8 cellular contexts compared by ENCODE assay signal in genomic region chr5:43007911-43008368, GRCh38. TPM values are rescaled to one million over a fixed set of nuclear protein-coding genes. Genes with fewer than 3 reads are reported as not detected.
DNase-seq lines count a peak whose midpoint lies in the region; ATAC-seq and TF ChIP-seq lines count a peak whose summit lies in the region.

No MANE protein-coding gene starts in this region.

- ATAC-seq in HG02678 (IDR thresholded peaks at IDR 0.05; ENCODE audit: unreplicated experiment), result peak; percentile 46

- H3K9me3 ChIP-seq in right atrium auricular region, result no peaks in the 10 kb centered on the region
- H3K9me3 ChIP-seq in sigmoid colon, result no peaks in the 10 kb centered on the region

- no peaks in the 10 kb centered on the region for H3K27me3 Mint-ChIP-seq in activated naive CD8-positive, alpha-beta T cell treated with anti-CD3 and anti-CD28 coated beads for 36 hours

- H3K4me1 ChIP-seq in right atrium auricular region (peaks cover 0 to 3% of the 10 kb centered on the region in 2 donors), sigmoid colon (peaks cover 0 to 19% (median 6%) of the 10 kb centered on the region in 4 donors)

- H3K9me3 Mint-ChIP-seq in activated naive CD8-positive, alpha-beta T cell treated with anti-CD3 and anti-CD28 coated beads for 36 hours, result no peaks in the 10 kb centered on the region

- 1% methylated on average over 25 of the region's 25 CpGs for WGBS in sigmoid colon, 2 donors

- peaks cover 29% of the 10 kb centered on the region for H3K4me1 Mint-ChIP-seq in activated naive CD8-positive, alpha-beta T cell treated with anti-CD3 and anti-CD28 coated beads for 36 hours

- H3K36me3 Mint-ChIP-seq in activated naive CD8-positive, alpha-beta T cell treated with anti-CD3 and anti-CD28 coated beads for 36 hours, result no peaks in the 10 kb centered on the region

- TF ChIP-seq POLR2A in sigmoid colon (IDR thresholded peaks at IDR 0.05), result no peak

- intact Hi-C loops in sigmoid colon (cut with DNase I), result loop anchor here (5.0 kb wide), 1 partner anchor 34 kb away; the partner anchor contains the start of gene ANXA2R

- TF ChIP-seq CTCF in GM13976 (IDR thresholded peaks at IDR 0.05; ENCODE audit: borderline replicate concordance, control extremely low read depth, extremely low read depth, insufficient read depth, missing control alignments) (no peak), right atrium auricular region (IDR thresholded peaks at IDR 0.05) (no peak), sigmoid colon (IDR thresholded peaks at IDR 0.05) (no peak)

- peak; percentile 73 for DNase-seq in GM13976 (ENCODE audit: low spot score)
- DNase-seq in NCI-H128 (lab: John Stamatoyannopoulos, UW; ENCODE audit: unreplicated experiment), result peak; percentile 67
- DNase-seq in SKM-1 treated with dmso at 0.1 percent for 144 hours (lab: John Stamatoyannopoulos, UW; ENCODE audit: unreplicated experiment), result peak; percentile 95
- peak; percentile 84 for DNase-seq in activated naive CD8-positive, alpha-beta T cell treated with anti-CD3 and anti-CD28 coated beads for 36 hours
- DNase-seq in right atrium auricular region (ENCODE audit: low spot score), result peak; percentile 74
- peak; percentile 78 for DNase-seq in sigmoid colon
- no peak for DNase-seq in superior temporal gyrus (ENCODE audit: extremely low spot score)

- H3K36me3 ChIP-seq in right atrium auricular region, result no peaks in the 10 kb centered on the region
- no peaks in the 10 kb centered on the region for H3K36me3 ChIP-seq in sigmoid colon

- peak overlapping the region; percentile 88 for H3K4me3 Mint-ChIP-seq in activated naive CD8-positive, alpha-beta T cell treated with anti-CD3 and anti-CD28 coated beads for 36 hours

- H3K4me3 ChIP-seq in right atrium auricular region (peak overlapping the region; percentile 28 to 47), sigmoid colon (peak overlapping the region; percentile 23 to 48 (median 42))

- H3K27ac ChIP-seq in right atrium auricular region (peak overlapping the region; percentile 78 to 84), sigmoid colon (peak overlapping the region; percentile 73 to 81 (median 80))

- peak overlapping the region; percentile 96 for H3K27ac Mint-ChIP-seq in activated naive CD8-positive, alpha-beta T cell treated with anti-CD3 and anti-CD28 coated beads for 36 hours

- H3K27me3 ChIP-seq in right atrium auricular region, result peaks cover 11 to 24% of the 10 kb centered on the region in 2 donors
- H3K27me3 ChIP-seq in sigmoid colon, result peaks cover 23 to 79% (median 47%) of the 10 kb centered on the region in 3 donors

- in situ Hi-C loops in GM13976 (cut with MboI; ENCODE audit: low sequenced_read_pairs, unreplicated experiment), result no loop called here

- no peak for TF ChIP-seq EP300 in sigmoid colon (IDR thresholded peaks at IDR 0.05)

RNA-seq across cellular contexts. Expression of gene ANXA2R, which starts 32.2 kb away (rescaled TPM):
- 1 to 10 TPM; 8.5 to 9.9 TPM for total RNA-seq in activated naive CD8-positive, alpha-beta T cell treated with anti-CD3 and anti-CD28 coated beads for 36 hours
- total RNA-seq in right atrium auricular region (under 1 TPM in 1 of 2 donors, not detected in 1; 0.63 TPM), sigmoid colon (1 to 10 TPM; 1.8 to 4.4 (median 3.7) TPM)
- polyA plus RNA-seq in sigmoid colon, result 10 to 100 TPM in 1 of 3 donors, 1 to 10 TPM in 1, under 1 TPM in 1; 0.69 to 12.4 (median 1.8) TPM
